Comparison of ENCODE assay signal across 13 cellular contexts in genomic region chr1:186244825-186245224, GRCh38. TPM values are rescaled to one million over a fixed set of nuclear protein-coding genes. Genes with fewer than 3 reads are reported as not detected.
DNase-seq lines count a peak whose midpoint lies in the region; ATAC-seq and TF ChIP-seq lines count a peak whose summit lies in the region.
"Had no signal": no experiment of that assay in that cellular context is flagged by ENCODE, and none has a peak within 500 bp of the region (broad histone marks: within the 10 kb centered on the region; RNA-seq: fewer than 3 reads in every experiment).

No MANE protein-coding gene starts in this region.

- peaks cover 0 to 6% (median 0%) of the 10 kb centered on the region in 4 donors for H3K9me3 ChIP-seq in upper lobe of left lung
- H3K9me3 ChIP-seq: SJSA1 had no signal

- no peak overlapping the region for H3K27ac Mint-ChIP-seq in activated CD8-positive, alpha-beta memory T cell treated with anti-CD3 and anti-CD28 coated beads, Interleukin-2, amount 10 ng/mL, durations not matched to agents 7 days and 5 days

- ATAC-seq in HG02885 (IDR thresholded peaks at IDR 0.05; ENCODE audit: poor library complexity, unreplicated experiment) (peak; percentile 89), upper lobe of left lung (ENCODE audit: low FRiP score in 2 of 2) (no peak), GM21447 (IDR thresholded peaks at IDR 0.05; ENCODE audit: unreplicated experiment) (no peak)
- ATAC-seq in activated CD8-positive, alpha-beta memory T cell treated with anti-CD3 and anti-CD28 coated beads, Interleukin-2, amount 10 ng/mL, durations not matched to agents 7 days and 5 days = no peak

- no peaks in the 10 kb centered on the region for H3K4me1 ChIP-seq in upper lobe of left lung
- H3K4me1 ChIP-seq: SJSA1 had no signal

- H3K27ac ChIP-seq in upper lobe of left lung = no peak overlapping the region
- H3K27ac ChIP-seq: SJSA1 had no signal

- CTCF ChIA-PET in activated CD8-positive, alpha-beta memory T cell treated with anti-CD3 and anti-CD28 coated beads, Interleukin-2, amount 10 ng/mL, durations not matched to agents 7 days and 5 days (lab: Charles Lee) = interaction anchor here (1.4 kb wide), 1 partner anchor 14 kb away, joined by 3 read pairs; no protein-coding TSS in a partner anchor

- no peaks in the 10 kb centered on the region for H3K4me1 Mint-ChIP-seq in activated CD8-positive, alpha-beta memory T cell treated with anti-CD3 and anti-CD28 coated beads, Interleukin-2, amount 10 ng/mL, durations not matched to agents 7 days and 5 days
- H3K4me1 Mint-ChIP-seq: central memory CD8-positive, alpha-beta T cell had no signal

- H3K4me3 ChIP-seq in upper lobe of left lung = no peak overlapping the region
- H3K4me3 ChIP-seq: SJSA1 had no signal

- no peaks in the 10 kb centered on the region for H3K27me3 ChIP-seq in upper lobe of left lung
- H3K27me3 ChIP-seq: SJSA1 had no signal

- H3K36me3 ChIP-seq in upper lobe of left lung = no peaks in the 10 kb centered on the region
- H3K36me3 ChIP-seq: SJSA1 had no signal

- H3K9me3 Mint-ChIP-seq in activated CD8-positive, alpha-beta memory T cell treated with anti-CD3 and anti-CD28 coated beads, Interleukin-2, amount 10 ng/mL, durations not matched to agents 7 days and 5 days (ENCODE audit: low read depth) = no peaks in the 10 kb centered on the region
- H3K9me3 Mint-ChIP-seq: central memory CD8-positive, alpha-beta T cell had no signal

- TF ChIP-seq CTCF in GM10266 (IDR thresholded peaks at IDR 0.05; ENCODE audit: control insufficient read depth, insufficient read depth, low read depth, missing control alignments) (peak; percentile 20), upper lobe of left lung (IDR thresholded peaks at IDR 0.05) (no peak)

- DNase-seq in GM10266 (ENCODE audit: extremely low spot score) = no peak
- DNase-seq in SK-MEL-5 (ENCODE audit: low read depth, low spot score) = peak; percentile 83
- peak; percentile 76 for DNase-seq in islet precursor cell
- no peak for DNase-seq in upper lobe of left lung
- DNase-seq in hypothalamus (lab: John Stamatoyannopoulos, UW) = no peak
- DNase-seq in activated CD8-positive, alpha-beta memory T cell treated with anti-CD3 and anti-CD28 coated beads, Interleukin-2, amount 10 ng/mL, durations not matched to agents 7 days and 5 days = no peak
- DNase-seq: head of caudate nucleus, NCI-H1105 had no signal

- H3K36me3 Mint-ChIP-seq in activated CD8-positive, alpha-beta memory T cell treated with anti-CD3 and anti-CD28 coated beads, Interleukin-2, amount 10 ng/mL, durations not matched to agents 7 days and 5 days = no peaks in the 10 kb centered on the region

- H3K27me3 Mint-ChIP-seq in activated CD8-positive, alpha-beta memory T cell treated with anti-CD3 and anti-CD28 coated beads, Interleukin-2, amount 10 ng/mL, durations not matched to agents 7 days and 5 days = no peaks in the 10 kb centered on the region
- H3K27me3 Mint-ChIP-seq: central memory CD8-positive, alpha-beta T cell had no signal

- no peak for TF ChIP-seq POLR2A in upper lobe of left lung (IDR thresholded peaks at IDR 0.05)

- H3K4me3 Mint-ChIP-seq in activated CD8-positive, alpha-beta memory T cell treated with anti-CD3 and anti-CD28 coated beads, Interleukin-2, amount 10 ng/mL, durations not matched to agents 7 days and 5 days = no peak overlapping the region
- H3K4me3 Mint-ChIP-seq: central memory CD8-positive, alpha-beta T cell had no signal

- WGBS in upper lobe of left lung, 2 donors = 64 to 82% methylated on average over 6 of the region's 6 CpGs

- in situ Hi-C loops in SK-MEL-5 (cut with HindIII; ENCODE audit: low pct_unique_long_range_greater_than_20kb, low sequenced_read_pairs) = no loop called here

- TF ChIP-seq EP300 in upper lobe of left lung (IDR thresholded peaks at IDR 0.05) = no peak

RNA-seq across cellular contexts. Expression of gene PRG4, which starts 51.3 kb away (rescaled TPM):
- 0.03 and 0.24 TPM in 2 replicates for total RNA-seq in SK-MEL-5 (2014; rRNA removed; shearing (Covaris generic))
- polyA plus RNA-seq in SK-MEL-5 (2015; cell fraction: cytosol; rRNA removed) = not detected in 2 replicates
- not detected in 2 replicates for polyA plus RNA-seq in SK-MEL-5 (2015; cell fraction: nucleus; rRNA removed)
- 10 to 100 TPM in 2 of 6 donors, 1 to 10 TPM in 3, under 1 TPM in 1; 0.39 to 23.7 (median 9.7) TPM for total RNA-seq in upper lobe of left lung
- under 1 TPM in 1 of 2 experiments, not detected in 1; 0.05 TPM for total RNA-seq in activated CD8-positive, alpha-beta memory T cell treated with anti-CD3 and anti-CD28 coated beads, Interleukin-2, amount 10 ng/mL, durations not matched to agents 7 days and 5 days
- total RNA-seq: G401, SJSA1 had no signal

Comparison
In these comparisons a context has a peak if more than half of its experiments do, and no peak if none do; other contexts are left out.
1. DNase-seq: peak in SK-MEL-5 (single experiment) and islet precursor cell (single experiment); none in GM10266 (single experiment), upper lobe of left lung (0 of 2), hypothalamus (0 of 51) and activated CD8-positive, alpha-beta memory T cell treated with anti-CD3 and anti-CD28 coated beads, Interleukin-2, amount 10 ng/mL, durations not matched to agents 7 days and 5 days (single experiment).